In genomic region chr10:132283604-132284382, GRCh38 we compare ENCODE assay signal across 15 cellular contexts.
"Had no signal": no experiment of that assay in that cellular context is flagged by ENCODE, and none has a peak within 500 bp of the region (broad histone marks: within the 10 kb centered on the region; RNA-seq: fewer than 3 reads in every experiment).

No MANE protein-coding gene starts in this region.

- H3K4me3 ChIP-seq: gastroesophageal sphincter, prostate gland, skin epidermis had no signal

- H3K9me3 ChIP-seq: neutrophil, prostate gland had no signal

- H3K36me3 ChIP-seq: brain microvascular endothelial cell, gastroesophageal sphincter, neutrophil, prostate gland had no signal

- ATAC-seq: gastroesophageal sphincter; naive thymus-derived CD4-positive, alpha-beta T cell; stimulated activated memory B cell treated with anti-CD40 and anti-IgM and Interleukin-4, amounts not matched to agents 10 μg/mL and 1 μg/mL and 100 μg/mL, for 72 hours had no signal

- H3K27ac ChIP-seq: brain microvascular endothelial cell, gastroesophageal sphincter, neutrophil, prostate gland, skin epidermis had no signal

- H3K4me1 ChIP-seq: prostate gland had no signal

- DNase-seq: activated effector memory CD4-positive, alpha-beta T cell treated with Interleukin-2 at 50 U/mL for 16 hours; activated T-cell treated with anti-CD3 and anti-CD28 coated beads, Interleukin-2, amount 50 U/mL, for 1 hour; brain microvascular endothelial cell; cerebellar nuclear complex; dermis blood vessel endothelial cell; hippocampal formation; kidney glomerular epithelial cell; naive thymus-derived CD4-positive, alpha-beta T cell; stimulated activated CD4-positive, alpha-beta T cell treated with anti-CD3 and anti-CD28 coated beads, Interleukin-1b, Interleukin-23, amount 100 ng/mL, for 48 hours; trophoblast cell had no signal
